In genomic region chr1:204703826-204704612, GRCh38 we compare ENCODE assay signal across 25 cellular contexts. TPM values are rescaled to one million over a fixed set of nuclear protein-coding genes. Genes with fewer than 3 reads are reported as not detected.
DNase-seq lines count a peak whose midpoint lies in the region; ATAC-seq, FAIRE-seq and TF ChIP-seq lines count a peak whose summit lies in the region.
"Had no signal": no experiment of that assay in that cellular context is flagged by ENCODE, and none has a peak within 500 bp of the region (broad histone marks: within the 10 kb centered on the region; RNA-seq: fewer than 3 reads in every experiment).

No MANE protein-coding gene starts in this region.

- no peak for TF ChIP-seq CTCF in K562 (IDR thresholded peaks at IDR 0.05 in 2 of 3, conservative IDR thresholded peaks at IDR 0.05 in 1 of 3; ENCODE audit: insufficient read depth in 2 of 3, low read depth in 1 of 3, low read length in 3 of 3)
- TF ChIP-seq CTCF in gastroesophageal sphincter (IDR thresholded peaks at IDR 0.05), result no peak
- TF ChIP-seq CTCF in neural progenitor cell (IDR thresholded peaks at IDR 0.05), result no peak

- TF ChIP-seq EP300 in K562 (IDR thresholded peaks at IDR 0.05; ENCODE audit: low read length) (no peak), gastroesophageal sphincter (IDR thresholded peaks at IDR 0.05) (no peak)

- H3K9me1 ChIP-seq in K562 (ENCODE audit: control insufficient read depth, insufficient read depth, low read length), result no peaks in the 10 kb centered on the region

- H3K4me2 ChIP-seq in BLaER1 (peak overlapping the region; percentile 93), K562 (ENCODE audit: insufficient read depth, low read length) (no peak overlapping the region), neural progenitor cell (no peak overlapping the region)

- H3K27me3 Mint-ChIP-seq in neural progenitor cell (ENCODE audit: insufficient read depth, low read depth), result peaks cover 18% of the 10 kb centered on the region

- H3K9ac ChIP-seq in BLaER1, result peak overlapping the region; percentile 1; the same call in 1 of the 2 replicates
- no peak overlapping the region for H3K9ac ChIP-seq in K562 (ENCODE audit: insufficient read depth in 1 of 2, low read depth in 2 of 2, low read length in 2 of 2)
- no peak overlapping the region for H3K9ac ChIP-seq in neural progenitor cell

- WGBS in K562 (ENCODE audit: insufficient coverage, low coverage, missing lambda C conversion rate), result 80% methylated on average over 16 of the region's 16 CpGs
- 42 to 60% methylated on average over 5 of the region's 16 CpGs for WGBS in gastroesophageal sphincter (ENCODE audit: low coverage in 1 of 2), 2 donors

- H3K4me3 ChIP-seq in BLaER1 (no peak overlapping the region), K562 (no peak overlapping the region), gastroesophageal sphincter (no peak overlapping the region), neural progenitor cell (no peak overlapping the region)

- TF ChIP-seq RAD21 in K562 (CRISPR knock-in tag; conservative IDR thresholded peaks at IDR 0.05 in 1 of 2, IDR thresholded peaks at IDR 0.05 in 1 of 2), result no peak

- CTCF ChIA-PET in K562 (lab: Yijun Ruan, JAX; ENCODE audit: low intra/inter-chr PET ratio), result no interaction called here

- no peaks in the 10 kb centered on the region for H3K36me3 Mint-ChIP-seq in neural progenitor cell
- H3K36me3 Mint-ChIP-seq: CD8-positive, alpha-beta T cell had no signal

- H2AFZ ChIP-seq in K562 (ENCODE audit: low read depth, low read length), result no peak overlapping the region
- no peak overlapping the region for H2AFZ ChIP-seq in neural progenitor cell (replicated peaks)

- no peaks in the 10 kb centered on the region for H3F3A ChIP-seq in neural progenitor cell (ENCODE audit: low read depth)

- H3K27ac Mint-ChIP-seq in neural progenitor cell, result peak overlapping the region; percentile 0
- H3K27ac Mint-ChIP-seq: CD8-positive, alpha-beta T cell had no signal

- ATAC-seq in K562 (no peak), gastroesophageal sphincter (no peak), GM18505 (IDR thresholded peaks at IDR 0.05; ENCODE audit: unreplicated experiment) (no peak), GM21576 (IDR thresholded peaks at IDR 0.05; ENCODE audit: unreplicated experiment) (no peak)
- ATAC-seq: CD8-positive, alpha-beta T cell; Panc1; SK-N-SH treated with all-trans-retinoic acid at 6 μM for 48 hours had no signal

- H3K27ac ChIP-seq in BLaER1 (peak overlapping the region; percentile 33), K562 (ENCODE audit: extremely low read depth, low read depth, low read length) (no peak overlapping the region), gastroesophageal sphincter (peak overlapping the region in 3 of 4 donors; percentile 31 to 53 (median 44)), neural progenitor cell (no peak overlapping the region)
- H3K27ac ChIP-seq: 22Rv1 had no signal

- in situ Hi-C loops in K562 (cut with MboI), result no loop called here

- H3K27me3 ChIP-seq in BLaER1 (no peaks in the 10 kb centered on the region), K562 (ENCODE audit: control insufficient read depth in 2 of 2, insufficient read depth in 2 of 2, low read length in 2 of 2) (no peaks in the 10 kb centered on the region), gastroesophageal sphincter (no peaks in the 10 kb centered on the region), neural progenitor cell (peaks cover 42% of the 10 kb centered on the region)

- BruUV-seq in K562 (replicated peaks; lab: Mats Ljungman, UMichigan), result no TSS peak

- H3K4me1 ChIP-seq in BLaER1, result peaks cover 68% of the 10 kb centered on the region
- peaks cover 23 to 50% of the 10 kb centered on the region in 2 experiments for H3K4me1 ChIP-seq in K562 (replicated peaks in 1 of 2; ENCODE audit: control insufficient read depth in 2 of 2, insufficient read depth in 2 of 2, low read length in 2 of 2)
- H3K4me1 ChIP-seq in gastroesophageal sphincter, result peaks cover 0 to 22% (median 11%) of the 10 kb centered on the region in 3 donors
- peaks cover 20% of the 10 kb centered on the region for H3K4me1 ChIP-seq in neural progenitor cell

- H3K9me3 Mint-ChIP-seq in neural progenitor cell, result no peaks in the 10 kb centered on the region
- H3K9me3 Mint-ChIP-seq: CD8-positive, alpha-beta T cell had no signal

- H3K79me2 ChIP-seq in K562 (ENCODE audit: control insufficient read depth, insufficient read depth, low read length) (no peaks in the 10 kb centered on the region), neural progenitor cell (ENCODE audit: low read depth) (no peaks in the 10 kb centered on the region)

- DNase-seq in K562 (ENCODE audit: extremely low read depth in 1 of 4, low spot score in 3 of 4) (no peak), neural progenitor cell (ENCODE audit: low spot score) (no peak), NCI-H1105 treated with DMSO at 0.1 percent for 48 hours (lab: John Stamatoyannopoulos, UW) (no peak), GM12892 (ENCODE audit: insufficient read length) (no peak)
- DNase-seq: ACHN; CD8-positive, alpha-beta T cell; DND-41; MM.1S; NCI-H1092; NCI-H1436 treated with DMSO at 0.1 percent for 48 hours; NCI-H2029 treated with DMSO at 0.1 percent for 48 hours; NCI-H226; NCI-H524; NCI-H82 had no signal

- H3K4me3 Mint-ChIP-seq in neural progenitor cell, result no peak overlapping the region
- H3K4me3 Mint-ChIP-seq: CD8-positive, alpha-beta T cell had no signal

- FAIRE-seq in K562 (lab: Jason Lieb, UNC), result no peak
- no peak for FAIRE-seq in GM12892 (lab: Jason Lieb, UNC)
- FAIRE-seq: G401.6, GM19239, H54 had no signal

- peaks cover 33% of the 10 kb centered on the region for H3K4me1 Mint-ChIP-seq in neural progenitor cell

- no peak for TF ChIP-seq POLR2A in K562 (conservative IDR thresholded peaks at IDR 0.05)
- no peak for TF ChIP-seq POLR2A in gastroesophageal sphincter (IDR thresholded peaks at IDR 0.05)
- no peak for TF ChIP-seq POLR2A in GM12892 (IDR thresholded peaks at IDR 0.05; ENCODE audit: low read depth, low read length)
- no peak for TF ChIP-seq POLR2A in GM18505 (IDR thresholded peaks at IDR 0.05; ENCODE audit: borderline replicate concordance, extremely low read depth, insufficient read depth, insufficient read length)

- POLR2A ChIA-PET in K562 (lab: Yijun Ruan, JAX), result interaction anchor here (0.8 to 1.3 kb wide), 4 partner anchors 11 to 189 kb away, joined by 3 to 7 read pairs (median 4); no protein-coding TSS in a partner anchor

- H3K36me3 ChIP-seq in BLaER1, result no peaks in the 10 kb centered on the region
- no peaks in the 10 kb centered on the region for H3K36me3 ChIP-seq in K562 (ENCODE audit: control insufficient read depth, insufficient read depth, low read length)
- H3K36me3 ChIP-seq in gastroesophageal sphincter, result no peaks in the 10 kb centered on the region
- H3K36me3 ChIP-seq in neural progenitor cell, result no peaks in the 10 kb centered on the region

- intact Hi-C loops in K562 (cut with micrococcal nuclease), result no loop called here

- no peaks in the 10 kb centered on the region for H3K9me3 ChIP-seq in BLaER1
- no peaks in the 10 kb centered on the region for H3K9me3 ChIP-seq in K562 (replicated peaks; ENCODE audit: control insufficient read depth, insufficient read depth, low read depth, low read length)
- no peaks in the 10 kb centered on the region for H3K9me3 ChIP-seq in gastroesophageal sphincter
- H3K9me3 ChIP-seq in neural progenitor cell (ENCODE audit: low read depth), result no peaks in the 10 kb centered on the region

- H4K20me1 ChIP-seq in BLaER1 (no peaks in the 10 kb centered on the region), K562 (replicated peaks; ENCODE audit: control insufficient read depth, insufficient read depth, low read length) (no peaks in the 10 kb centered on the region), neural progenitor cell (ENCODE audit: low read depth) (no peaks in the 10 kb centered on the region)

TF ChIP-seq in K562, 482 proteins besides CTCF, POLR2A, EP300 and RAD21:
- TF ChIP-seq SMAD2 (IDR thresholded peaks at IDR 0.05; ENCODE audit: low read depth, low read length) (no peak), IRF2 (CRISPR knock-in tag; IDR thresholded peaks at IDR 0.05) (0 out of 2 replicates have a peak, but pooled peaks have one; percentile 12), ILF3 (IDR thresholded peaks at IDR 0.05; ENCODE audit: borderline replicate concordance) (no peak), ZNF780A (CRISPR knock-in tag; IDR thresholded peaks at IDR 0.05) (no peak), KDM5B (IDR thresholded peaks at IDR 0.05; ENCODE audit: insufficient replicate concordance, low read depth, low read length) (no peak)
TF ChIP-seq in K562: peak in this region for 1.

RNA-seq across cellular contexts. Expression of gene LRRN2, which starts 18.5 kb away (rescaled TPM):
- total RNA-seq in K562 (2011; cell fraction: chromatin; rRNA removed; ENCODE audit: low replicate concordance), result 0.09 TPM in 1 of 2 replicates, not detected in the other
- total RNA-seq in K562 (2011; cell fraction: nucleolus; rRNA removed), result 0.17 TPM in 1 of 2 replicates, not detected in the other
- not detected in 2 replicates for total RNA-seq in K562 (2011; cell fraction: nucleoplasm; rRNA removed)
- total RNA-seq in K562 (2014; rRNA removed), result 0.05 TPM in 1 of 2 replicates, not detected in the other
- not detected in 2 replicates for total RNA-seq in K562 (2014; rRNA removed; fragmentation: Illumina TruSeq; extraction: Trizol)
- not detected in 2 replicates for total RNA-seq in K562 (2015; rRNA removed; fragmentation: Illumina TruSeq; extraction: Trizol)
- not detected in 2 replicates for total RNA-seq in K562 (2021)
- polyA plus RNA-seq in K562 (2011; rRNA removed), result not detected in 2 replicates
- 0.36 TPM in 1 of 2 replicates, not detected in the other for polyA plus RNA-seq in K562 (2011; cell fraction: cytosol; rRNA removed)
- polyA plus RNA-seq in K562 (2011; cell fraction: nucleus; rRNA removed), result not detected in 2 replicates
- 0.03 and 0.08 TPM in 2 replicates for polyA plus RNA-seq in K562 (2012)
- polyA plus RNA-seq in K562 (2014; fragmentation: Illumina TruSeq; extraction: Trizol), result 0.06 TPM in 1 of 2 replicates, not detected in the other
- not detected for polyA plus RNA-seq in K562 (2014; fragmentation: Nextera tagmentation; extraction: Ambion mirVana)
- not detected in 2 replicates for polyA plus RNA-seq in K562 (2014; rRNA removed)
- not detected in 2 replicates for polyA minus RNA-seq in K562 (2011; rRNA and poly(A)+ RNA removed)
- not detected in 2 replicates for polyA minus RNA-seq in K562 (2011; cell fraction: cytosol; rRNA and poly(A)+ RNA removed)
- not detected in 2 replicates for polyA minus RNA-seq in K562 (2011; cell fraction: nucleus; rRNA and poly(A)+ RNA removed)
- total RNA-seq in gastroesophageal sphincter, result 10 to 100 TPM in 1 of 4 donors, 1 to 10 TPM in 3; 4.0 to 19.6 (median 7.0) TPM
- total RNA-seq in neural progenitor cell (ENCODE audit: low replicate concordance), result 1.9 and 7.2 TPM in 2 replicates
- polyA plus RNA-seq in GM12892 (2012; ENCODE audit: missing spikeins), result 0.30 TPM
- total RNA-seq: CD8-positive, alpha-beta T cell; LHCN-M2 had no signal

Comparison
In these comparisons a context has a peak if more than half of its experiments do, and no peak if none do; other contexts are left out.
1. H3K27ac ChIP-seq: peak in BLaER1 (single experiment) and gastroesophageal sphincter (3 of 4); none in K562 (single experiment) and neural progenitor cell (single experiment).